Comparison of ENCODE assay signal across 27 cellular contexts in the genomic region with DNA sequence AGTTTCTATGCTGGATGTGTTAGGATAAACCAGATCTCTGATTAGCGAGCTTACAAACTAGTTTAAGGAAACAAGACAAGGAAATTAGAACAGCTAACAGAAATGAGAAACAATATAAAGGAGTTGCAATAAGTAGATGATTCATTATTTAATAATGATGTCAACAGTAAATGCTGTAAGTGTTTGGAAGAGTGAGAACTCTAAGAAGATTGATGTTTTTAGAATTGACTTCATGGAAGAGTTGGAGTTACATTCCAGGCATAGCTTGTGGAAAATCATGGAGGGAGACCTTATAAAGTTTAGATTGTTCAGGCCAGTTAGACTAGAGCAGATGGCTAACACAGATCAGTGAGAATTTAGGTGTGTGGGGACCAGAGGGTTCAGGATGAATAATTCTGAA. TPM values are rescaled to one million over a fixed set of nuclear protein-coding genes. Genes with fewer than 3 reads are reported as not detected.
DNase-seq lines count a peak whose midpoint lies in the region; ATAC-seq, FAIRE-seq and TF ChIP-seq lines count a peak whose summit lies in the region.
"Had no signal": no experiment of that assay in that cellular context is flagged by ENCODE, and none has a peak within 500 bp of the region (broad histone marks: within the 10 kb centered on the region; RNA-seq: fewer than 3 reads in every experiment).

No MANE protein-coding gene starts in this region.

- intact Hi-C loops in K562 (cut with micrococcal nuclease) = no loop called here

- H3K4me1 ChIP-seq in K562 (replicated peaks in 1 of 2; ENCODE audit: control insufficient read depth in 2 of 2, insufficient read depth in 2 of 2, low read length in 2 of 2) (no peaks in the 10 kb centered on the region), suprapubic skin (no peaks in the 10 kb centered on the region)
- H3K4me1 ChIP-seq: sigmoid colon had no signal

- H2AFZ ChIP-seq in K562 (ENCODE audit: low read depth, low read length) = no peak overlapping the region
- H2AFZ ChIP-seq: GM23338 had no signal

- in situ Hi-C loops in K562 (cut with MboI) = no loop called here

- no peak overlapping the region for H3K9ac ChIP-seq in K562 (ENCODE audit: insufficient read depth in 1 of 2, low read depth in 2 of 2, low read length in 2 of 2)

- H3K9me1 ChIP-seq in K562 (ENCODE audit: control insufficient read depth, insufficient read depth, low read length) = no peaks in the 10 kb centered on the region

- no peak for TF ChIP-seq RAD21 in K562 (CRISPR knock-in tag; conservative IDR thresholded peaks at IDR 0.05 in 1 of 2, IDR thresholded peaks at IDR 0.05 in 1 of 2)

- CTCF ChIA-PET in K562 (lab: Yijun Ruan, JAX; ENCODE audit: low intra/inter-chr PET ratio) = no interaction called here

- H3K36me3 ChIP-seq in K562 (ENCODE audit: control insufficient read depth, insufficient read depth, low read length) = no peaks in the 10 kb centered on the region
- H3K36me3 ChIP-seq in suprapubic skin = no peaks in the 10 kb centered on the region
- H3K36me3 ChIP-seq: ovary, sigmoid colon, SJCRH30 had no signal

- TF ChIP-seq POLR2A in K562 (conservative IDR thresholded peaks at IDR 0.05) = no peak
- no peak for TF ChIP-seq POLR2A in suprapubic skin (IDR thresholded peaks at IDR 0.05)

- WGBS in K562 (ENCODE audit: insufficient coverage, low coverage, missing lambda C conversion rate) = 0% methylated on average over 1 of the region's 1 CpG
- 82% methylated on average over 1 of the region's 1 CpG for WGBS in suprapubic skin

- TF ChIP-seq EP300 in K562 (IDR thresholded peaks at IDR 0.05; ENCODE audit: low read length) = no peak
- no peak for TF ChIP-seq EP300 in suprapubic skin (IDR thresholded peaks at IDR 0.05)

- no peak overlapping the region for H3K4me3 ChIP-seq in K562
- no peak overlapping the region for H3K4me3 ChIP-seq in fibroblast of pulmonary artery (replicated peaks; ENCODE audit: low read depth, low read length)
- H3K4me3 ChIP-seq in suprapubic skin = no peak overlapping the region
- H3K4me3 ChIP-seq: GM23338, ovary, sigmoid colon, SJCRH30 had no signal

- POLR2A ChIA-PET in K562 (lab: Yijun Ruan, JAX) = no interaction called here

- no peak overlapping the region for H3K27ac ChIP-seq in K562 (ENCODE audit: extremely low read depth, low read depth, low read length)
- no peak overlapping the region for H3K27ac ChIP-seq in suprapubic skin
- H3K27ac ChIP-seq: C4-2B, ovary, sigmoid colon, SJCRH30, VCaP had no signal

- FAIRE-seq in K562 (lab: Jason Lieb, UNC) = peak; percentile 42
- FAIRE-seq: D721Med had no signal

- H3K79me2 ChIP-seq in K562 (ENCODE audit: control insufficient read depth, insufficient read depth, low read length) = no peaks in the 10 kb centered on the region

- H3K27me3 ChIP-seq in K562 (ENCODE audit: control insufficient read depth in 2 of 2, insufficient read depth in 2 of 2, low read length in 2 of 2) (no peaks in the 10 kb centered on the region), suprapubic skin (no peaks in the 10 kb centered on the region)
- H3K27me3 ChIP-seq: ovary, sigmoid colon, SJCRH30 had no signal

- TF ChIP-seq CTCF in K562 (IDR thresholded peaks at IDR 0.05 in 2 of 3, conservative IDR thresholded peaks at IDR 0.05 in 1 of 3; ENCODE audit: insufficient read depth in 2 of 3, low read depth in 1 of 3, low read length in 3 of 3) (no peak), fibroblast of pulmonary artery (IDR thresholded peaks at IDR 0.05; ENCODE audit: low read length, missing control alignments) (no peak), suprapubic skin (IDR thresholded peaks at IDR 0.05) (no peak)

- H4K20me1 ChIP-seq in K562 (replicated peaks; ENCODE audit: control insufficient read depth, insufficient read depth, low read length) = no peaks in the 10 kb centered on the region

- no TSS peak for BruUV-seq in K562 (replicated peaks; lab: Mats Ljungman, UMichigan)

- DNase-seq in A172 (ENCODE audit: low spot score) = peak; percentile 49
- peak; percentile 56 for DNase-seq in HCEC 1CT
- no peak for DNase-seq in K562 (ENCODE audit: extremely low read depth in 1 of 4, low spot score in 3 of 4)
- DNase-seq in fibroblast of pulmonary artery (ENCODE audit: low read depth) = peak; percentile 27
- no peak for DNase-seq in suprapubic skin (ENCODE audit: low spot score in 2 of 2)
- no peak for DNase-seq in HuH-7 (ENCODE audit: low spot score)
- no peak for DNase-seq in epidermal melanocyte (ENCODE audit: insufficient read length, low spot score)
- no peak for DNase-seq in hepatic stellate cell (ENCODE audit: low spot score)
- DNase-seq: activated CD4-positive, alpha-beta T cell treated with anti-CD3 and anti-CD28 coated beads, Interleukin-2, amount 50 U/mL, for 1 hour; activated CD8-positive, alpha-beta memory T cell treated with anti-CD3 and anti-CD28 coated beads, Interleukin-2, amount 50 U/mL, for 48 hours; activated effector memory CD4-positive, alpha-beta T cell treated with anti-CD3 and anti-CD28 coated beads, Interleukin-2, amount 50 U/mL, for 16 hours; amniotic stem cell; effector memory CD8-positive, alpha-beta T cell; GDM1; naive thymus-derived CD8-positive, alpha-beta T cell; NCI-H1048; NCI-H187 treated with DMSO at 0.1 percent for 48 hours; NCI-H446; ovary; PC-3; sigmoid colon; SJCRH30 had no signal

- ATAC-seq in K562 = no peak
- ATAC-seq: effector memory CD8-positive, alpha-beta T cell; GM23338; naive thymus-derived CD8-positive, alpha-beta T cell; PC-3 had no signal

- H3K4me2 ChIP-seq in K562 (ENCODE audit: insufficient read depth, low read length) = no peak overlapping the region
- H3K4me2 ChIP-seq: GM23338 had no signal

- H3K9me3 ChIP-seq in K562 (replicated peaks; ENCODE audit: control insufficient read depth, insufficient read depth, low read depth, low read length) = no peaks in the 10 kb centered on the region
- H3K9me3 ChIP-seq in suprapubic skin = peaks cover 15% of the 10 kb centered on the region
- H3K9me3 ChIP-seq: ovary had no signal

TF ChIP-seq in K562, 482 proteins besides CTCF, POLR2A, EP300 and RAD21 (continues in another document):
- TF ChIP-seq, protein P1, sequence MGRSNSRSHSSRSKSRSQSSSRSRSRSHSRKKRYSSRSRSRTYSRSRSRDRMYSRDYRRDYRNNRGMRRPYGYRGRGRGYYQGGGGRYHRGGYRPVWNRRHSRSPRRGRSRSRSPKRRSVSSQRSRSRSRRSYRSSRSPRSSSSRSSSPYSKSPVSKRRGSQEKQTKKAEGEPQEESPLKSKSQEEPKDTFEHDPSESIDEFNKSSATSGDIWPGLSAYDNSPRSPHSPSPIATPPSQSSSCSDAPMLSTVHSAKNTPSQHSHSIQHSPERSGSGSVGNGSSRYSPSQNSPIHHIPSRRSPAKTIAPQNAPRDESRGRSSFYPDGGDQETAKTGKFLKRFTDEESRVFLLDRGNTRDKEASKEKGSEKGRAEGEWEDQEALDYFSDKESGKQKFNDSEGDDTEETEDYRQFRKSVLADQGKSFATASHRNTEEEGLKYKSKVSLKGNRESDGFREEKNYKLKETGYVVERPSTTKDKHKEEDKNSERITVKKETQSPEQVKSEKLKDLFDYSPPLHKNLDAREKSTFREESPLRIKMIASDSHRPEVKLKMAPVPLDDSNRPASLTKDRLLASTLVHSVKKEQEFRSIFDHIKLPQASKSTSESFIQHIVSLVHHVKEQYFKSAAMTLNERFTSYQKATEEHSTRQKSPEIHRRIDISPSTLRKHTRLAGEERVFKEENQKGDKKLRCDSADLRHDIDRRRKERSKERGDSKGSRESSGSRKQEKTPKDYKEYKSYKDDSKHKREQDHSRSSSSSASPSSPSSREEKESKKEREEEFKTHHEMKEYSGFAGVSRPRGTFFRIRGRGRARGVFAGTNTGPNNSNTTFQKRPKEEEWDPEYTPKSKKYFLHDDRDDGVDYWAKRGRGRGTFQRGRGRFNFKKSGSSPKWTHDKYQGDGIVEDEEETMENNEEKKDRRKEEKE (IDR thresholded peaks at IDR 0.05; ENCODE audit: borderline replicate concordance in 1 of 2, control insufficient read depth in 1 of 2, low read depth in 2 of 2, low read length in 1 of 2) = no peak
- no peak for TF ChIP-seq ZNF696 (CRISPR knock-in tag; conservative IDR thresholded peaks at IDR 0.05)
- TF ChIP-seq ZBTB7A (IDR thresholded peaks at IDR 0.05; ENCODE audit: borderline replicate concordance, control insufficient read depth, low read depth, low read length) = no peak
- no peak for TF ChIP-seq BMI1 (IDR thresholded peaks at IDR 0.05; ENCODE audit: low read length)
- TF ChIP-seq, protein P2, sequence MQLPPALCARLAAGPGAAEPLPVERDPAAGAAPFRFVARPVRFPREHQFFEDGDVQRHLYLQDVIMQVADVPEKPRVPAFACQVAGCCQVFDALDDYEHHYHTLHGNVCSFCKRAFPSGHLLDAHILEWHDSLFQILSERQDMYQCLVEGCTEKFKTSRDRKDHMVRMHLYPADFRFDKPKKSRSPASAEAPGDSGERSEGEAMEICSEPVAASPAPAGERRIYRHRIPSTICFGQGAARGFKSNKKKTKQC (CRISPR knock-in tag; IDR thresholded peaks at IDR 0.05) = no peak
- TF ChIP-seq CCNT2 (IDR thresholded peaks at IDR 0.05; ENCODE audit: borderline replicate concordance, extremely low read depth, insufficient read length, low read depth, low read length) = no peak
- TF ChIP-seq ZKSCAN8 (CRISPR knock-in tag; IDR thresholded peaks at IDR 0.05) = no peak

RNA-seq across cellular contexts. Expression of a gene that starts 32.6 kb away (rescaled TPM):
- total RNA-seq in A172 (2014; rRNA removed; shearing (Covaris generic)) = 2.4 and 4.8 TPM in 2 replicates
- 2.3 TPM in 1 of 2 replicates, not detected in the other for total RNA-seq in K562 (2011; cell fraction: chromatin; rRNA removed; ENCODE audit: low replicate concordance)
- total RNA-seq in K562 (2011; cell fraction: nucleolus; rRNA removed) = not detected in 2 replicates
- total RNA-seq in K562 (2011; cell fraction: nucleoplasm; rRNA removed) = not detected in 2 replicates
- total RNA-seq in K562 (2014; rRNA removed) (not detected in 2 replicates), K562 (2014; rRNA removed; fragmentation: Illumina TruSeq; extraction: Trizol) (0.40 and 0.77 TPM in 2 replicates), K562 (2015; rRNA removed; fragmentation: Illumina TruSeq; extraction: Trizol) (0.62 TPM in 1 of 2 replicates, not detected in the other), K562 (2021) (not detected in 2 replicates), suprapubic skin (1 to 10 TPM in 2 of 4 donors, not detected in 2; 2.0 to 5.8 TPM)
- polyA plus RNA-seq in K562 (2011; rRNA removed) (0.13 and 0.14 TPM in 2 replicates), K562 (2014; fragmentation: Illumina TruSeq; extraction: Trizol) (0.59 TPM in 1 of 2 replicates, not detected in the other), K562 (2014; fragmentation: Nextera tagmentation; extraction: Ambion mirVana) (under 1 TPM; 0.24 to 0.64 TPM), K562 (2014; rRNA removed) (0.09 TPM in 1 of 2 replicates, not detected in the other)
- 0.13 TPM in 1 of 2 replicates, not detected in the other for polyA plus RNA-seq in K562 (2011; cell fraction: cytosol; rRNA removed)
- not detected in 2 replicates for polyA plus RNA-seq in K562 (2011; cell fraction: nucleus; rRNA removed)
- polyA plus RNA-seq in K562 (2012) = 0.10 and 1.0 TPM in 2 replicates
- not detected in 2 replicates for polyA minus RNA-seq in K562 (2011; rRNA and poly(A)+ RNA removed)
- not detected in 2 replicates for polyA minus RNA-seq in K562 (2011; cell fraction: cytosol; rRNA and poly(A)+ RNA removed)
- polyA minus RNA-seq in K562 (2011; cell fraction: nucleus; rRNA and poly(A)+ RNA removed) = not detected in 2 replicates
- total RNA-seq: mesenteric fat pad; naive thymus-derived CD8-positive, alpha-beta T cell; sigmoid colon; SJCRH30 had no signal
- polyA plus RNA-seq: naive thymus-derived CD8-positive, alpha-beta T cell had no signal

Comparison
In these comparisons a context has a peak if more than half of its experiments do, and no peak if none do; other contexts are left out.
1. DNase-seq: peak in A172 (single experiment), HCEC 1CT (single experiment) and fibroblast of pulmonary artery (single experiment); none in K562 (0 of 4), suprapubic skin (0 of 2), HuH-7 (single experiment), epidermal melanocyte (single experiment) and hepatic stellate cell (single experiment).